In genomic region chr1:148383966-148384365, GRCh38 we compare ENCODE assay signal across 29 cellular contexts.
"Had no signal": no experiment of that assay in that cellular context is flagged by ENCODE, and none has a peak within 500 bp of the region (broad histone marks: within the 10 kb centered on the region; RNA-seq: fewer than 3 reads in every experiment).

No MANE protein-coding gene starts in this region.

- H3K36me3 ChIP-seq: esophagus muscularis mucosa, heart right ventricle, left lung, lower lobe of right lung, sigmoid colon, upper lobe of left lung, vagina had no signal

- H3K9me3 ChIP-seq: body of pancreas, esophagus muscularis mucosa, heart right ventricle, left lung, lower lobe of right lung, mucosa of descending colon, sigmoid colon, upper lobe of left lung, vagina had no signal

- H3K4me3 ChIP-seq: body of pancreas, coronary artery, dorsolateral prefrontal cortex, esophagus muscularis mucosa, heart right ventricle, left lung, lower lobe of right lung, mucosa of descending colon, sigmoid colon, upper lobe of left lung, vagina had no signal

- H3K9me3 Mint-ChIP-seq: natural killer cell treated with Interleukin-12 subunit alpha and Interleukin-12 subunit beta and Interleukin-15 and Interleukin-18, amount 100 ng/mL, for 72 hours; stimulated activated memory B cell treated with anti-CD40 and anti-IgM and Interleukin-4, amounts not matched to agents 10 μg/mL and 1 μg/mL and 100 μg/mL, for 72 hours; stimulated activated naive CD8-positive, alpha-beta T cell treated with anti-CD3 and anti-CD28 coated beads, Interleukin-15, amount 100 ng/mL, for 72 hours had no signal

- H3K4me1 ChIP-seq: body of pancreas, lower lobe of right lung had no signal

- DNase-seq: activated B cell treated with CpG ODN at 0.5 μM for 24 hours; activated CD8-positive, alpha-beta T cell treated with anti-CD3 and anti-CD28 coated beads, Interleukin-2, amount 10 ng/mL, durations not matched to agents 7 days and 5 days; activated effector memory CD4-positive, alpha-beta T cell treated with Interleukin-2 at 50 U/mL for 16 hours; activated naive CD4-positive, alpha-beta T cell treated with Interleukin-2 at 50 U/mL for 16 hours; anterior cingulate cortex; body of pancreas; dorsolateral prefrontal cortex; effector memory CD4-positive, alpha-beta T cell; foreskin melanocyte; heart right ventricle; left lung; lower lobe of right lung; mucosa of descending colon; retina; sigmoid colon; small intestine; stimulated activated CD4-positive, alpha-beta T cell treated with anti-CD3 and anti-CD28 coated beads, Interleukin-4, amount 100 ng/mL, for 4 hours; stimulated activated CD8-positive, alpha-beta memory T cell treated with anti-CD3 and anti-CD28 coated beads, Interleukin-4, amount 100 ng/mL, for 48 hours; stimulated activated naive CD8-positive, alpha-beta T cell treated with anti-CD3 and anti-CD28 coated beads, Interleukin-15, amount 100 ng/mL, for 72 hours; substantia nigra; T-helper 2 cell; upper lobe of left lung had no signal

- H3K27me3 ChIP-seq: body of pancreas, dorsolateral prefrontal cortex, upper lobe of left lung, vagina had no signal

- H3K27me3 Mint-ChIP-seq: activated naive CD8-positive, alpha-beta T cell; natural killer cell treated with Interleukin-12 subunit alpha and Interleukin-12 subunit beta and Interleukin-15 and Interleukin-18, amount 100 ng/mL, for 72 hours; stimulated activated naive CD8-positive, alpha-beta T cell treated with anti-CD3 and anti-CD28 coated beads, Interleukin-15, amount 100 ng/mL, for 72 hours had no signal

- ATAC-seq: activated CD8-positive, alpha-beta T cell treated with anti-CD3 and anti-CD28 coated beads, Interleukin-2, amount 10 ng/mL, durations not matched to agents 7 days and 5 days; body of pancreas; heart right ventricle; left lung; lower lobe of right lung; mucosa of descending colon; natural killer cell treated with Interleukin-12 subunit alpha and Interleukin-12 subunit beta and Interleukin-15 and Interleukin-18, amount 100 ng/mL, for 72 hours; stimulated activated memory B cell treated with anti-CD40 and anti-IgM and Interleukin-4, amounts not matched to agents 10 μg/mL and 1 μg/mL and 100 μg/mL, for 72 hours; stimulated activated naive CD8-positive, alpha-beta T cell treated with anti-CD3 and anti-CD28 coated beads, Interleukin-15, amount 100 ng/mL, for 72 hours had no signal

- H3K27ac ChIP-seq: body of pancreas, coronary artery, dorsolateral prefrontal cortex, esophagus muscularis mucosa, heart right ventricle, left lung, lower lobe of right lung, sigmoid colon, upper lobe of left lung, vagina had no signal

- H3K4me3 Mint-ChIP-seq: activated B cell treated with CpG ODN at 0.5 μM for 24 hours; activated CD8-positive, alpha-beta T cell treated with anti-CD3 and anti-CD28 coated beads, Interleukin-2, amount 10 ng/mL, durations not matched to agents 7 days and 5 days; activated naive CD8-positive, alpha-beta T cell; natural killer cell treated with Interleukin-12 subunit alpha and Interleukin-12 subunit beta and Interleukin-15 and Interleukin-18, amount 100 ng/mL, for 72 hours; stimulated activated memory B cell treated with anti-CD40 and anti-IgM and Interleukin-4, amounts not matched to agents 10 μg/mL and 1 μg/mL and 100 μg/mL, for 72 hours; stimulated activated naive CD8-positive, alpha-beta T cell treated with anti-CD3 and anti-CD28 coated beads, Interleukin-15, amount 100 ng/mL, for 72 hours had no signal

- H3K27ac Mint-ChIP-seq: activated naive CD8-positive, alpha-beta T cell; natural killer cell treated with Interleukin-12 subunit alpha and Interleukin-12 subunit beta and Interleukin-15 and Interleukin-18, amount 100 ng/mL, for 72 hours; progenitor cell of endocrine pancreas; stimulated activated memory B cell treated with anti-CD40 and anti-IgM and Interleukin-4, amounts not matched to agents 10 μg/mL and 1 μg/mL and 100 μg/mL, for 72 hours; stimulated activated naive CD8-positive, alpha-beta T cell treated with anti-CD3 and anti-CD28 coated beads, Interleukin-15, amount 100 ng/mL, for 72 hours had no signal

- H3K36me3 Mint-ChIP-seq: activated naive CD8-positive, alpha-beta T cell; natural killer cell treated with Interleukin-12 subunit alpha and Interleukin-12 subunit beta and Interleukin-15 and Interleukin-18, amount 100 ng/mL, for 72 hours; stimulated activated memory B cell treated with anti-CD40 and anti-IgM and Interleukin-4, amounts not matched to agents 10 μg/mL and 1 μg/mL and 100 μg/mL, for 72 hours had no signal
